ENCODE assay signal across 15 cellular contexts in genomic region chr7:132145063-132145462, GRCh38.
"Had no signal": no experiment of that assay in that cellular context is flagged by ENCODE, and none has a peak within 500 bp of the region (broad histone marks: within the 10 kb centered on the region; RNA-seq: fewer than 3 reads in every experiment).

No MANE protein-coding gene starts in this region.

- H3K27ac ChIP-seq: left ventricle myocardium inferior, parathyroid adenoma, tibial nerve, uterus had no signal

- H3K27me3 ChIP-seq: tibial nerve, uterus had no signal

- H3K4me3 ChIP-seq: left ventricle myocardium inferior, tibial nerve, uterus had no signal

- ATAC-seq: activated T-cell treated with anti-CD3 and anti-CD28 coated beads, Interleukin-2, amount 50 U/mL, for 4 hours; natural killer cell treated with Interleukin-12 subunit alpha and Interleukin-12 subunit beta and Interleukin-15 and Interleukin-18, amount 100 ng/mL, for 72 hours had no signal

- DNase-seq: activated CD4-positive, alpha-beta T cell treated with anti-CD3 and anti-CD28 coated beads, Interleukin-2, amount 50 U/mL, for 4 hours; activated CD8-positive, alpha-beta memory T cell treated with anti-CD3 and anti-CD28 coated beads, Interleukin-2, amount 50 U/mL, for 48 hours; activated naive CD4-positive, alpha-beta T cell treated with anti-CD3 and anti-CD28 coated beads for 36 hours; activated naive CD8-positive, alpha-beta T cell treated with anti-CD3 and anti-CD28 coated beads, Interleukin-2, amount 10 ng/mL, durations not matched to agents 7 days and 5 days; activated T-cell treated with anti-CD3 and anti-CD28 coated beads, Interleukin-2, amount 50 U/mL, for 4 hours; amniotic stem cell; effector CD4-positive, alpha-beta T cell; erythroblast; stimulated activated CD4-positive, alpha-beta T cell treated with anti-CD3 and anti-CD28 coated beads, Interleukin-1b, Interleukin-23, amount 100 ng/mL, for 48 hours; T-helper 9 cell had no signal

- H3K9ac ChIP-seq: parathyroid adenoma had no signal

- H3K9me3 ChIP-seq: left ventricle myocardium inferior, tibial nerve, uterus had no signal

- H3K36me3 ChIP-seq: tibial nerve, uterus had no signal

- H3K4me1 ChIP-seq: parathyroid adenoma, tibial nerve, uterus had no signal
